In the genomic region with DNA sequence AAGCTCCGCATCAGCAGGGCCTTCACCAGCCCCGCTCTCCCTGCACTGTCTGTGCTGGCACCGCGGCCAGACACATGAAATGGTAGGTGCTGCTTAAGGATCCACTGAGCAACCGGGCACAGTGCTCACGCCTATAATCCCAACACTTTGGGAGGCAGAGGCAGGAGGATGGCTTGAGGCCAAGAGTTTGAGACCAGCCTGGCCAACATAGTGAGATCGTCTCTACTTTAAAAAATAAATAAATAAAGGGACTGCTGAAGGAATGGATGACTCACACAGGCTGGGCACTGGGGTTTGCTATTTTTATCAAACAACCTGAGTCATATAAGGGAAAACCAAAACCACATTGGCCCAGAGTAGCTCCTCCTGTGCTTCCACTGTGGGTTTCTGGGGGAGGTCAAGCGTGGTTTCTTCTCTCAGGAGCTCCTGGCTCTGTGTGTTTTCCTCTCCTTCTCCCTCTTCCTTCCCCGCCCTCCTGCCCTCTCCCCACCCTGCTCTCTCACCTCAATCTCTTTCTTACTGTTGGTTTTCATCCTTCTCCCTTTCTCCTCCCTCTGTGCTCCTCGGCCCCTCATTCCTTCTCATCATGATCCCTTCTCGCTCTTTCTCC, we compare ENCODE assay signal across 10 cellular contexts. TPM values are rescaled to one million over a fixed set of nuclear protein-coding genes. Genes with fewer than 3 reads are reported as not detected.
DNase-seq lines count a peak whose midpoint lies in the region; ATAC-seq and TF ChIP-seq lines count a peak whose summit lies in the region.
"Had no signal": no experiment of that assay in that cellular context is flagged by ENCODE, and none has a peak within 500 bp of the region (broad histone marks: within the 10 kb centered on the region; RNA-seq: fewer than 3 reads in every experiment).

No MANE protein-coding gene starts in this region.

- TF ChIP-seq CTCF in HFFc6 (IDR thresholded peaks at IDR 0.05) (no peak), activated B cell treated with CpG ODN at 0.5 μM for 24 hours (IDR thresholded peaks at IDR 0.05) (no peak), fibroblast of the aortic adventitia (IDR thresholded peaks at IDR 0.05; ENCODE audit: insufficient read depth, low read length) (no peak)

- peak overlapping the region; percentile 92 for H3K27ac Mint-ChIP-seq in HFFc6
- H3K27ac Mint-ChIP-seq in activated B cell treated with CpG ODN at 0.5 μM for 24 hours, result no peak overlapping the region

- CTCF ChIA-PET in activated B cell treated with CpG ODN at 0.5 μM for 24 hours (lab: Charles Lee), result no interaction called here

- H3K4me3 Mint-ChIP-seq in HFFc6, result peak overlapping the region; percentile 53
- no peak overlapping the region for H3K4me3 Mint-ChIP-seq in activated B cell treated with CpG ODN at 0.5 μM for 24 hours

- DNase-seq in AML-193 (lab: John Stamatoyannopoulos, UW) (peak; percentile 39 to 43), HFFc6 (peak; percentile 96), activated B cell treated with CpG ODN at 0.5 μM for 24 hours (no peak), fibroblast of the aortic adventitia (ENCODE audit: low read depth) (peak; percentile 98), NCI-H146 (lab: John Stamatoyannopoulos, UW) (no peak), NCI-H1417 treated with DMSO at 0.1 percent for 48 hours (lab: John Stamatoyannopoulos, UW) (no peak)
- peak; percentile 30 for DNase-seq in stimulated activated CD8-positive, alpha-beta memory T cell treated with anti-CD3 and anti-CD28 coated beads, Interleukin-12 subunit alpha, Interleukin-12 subunit beta, amount 100 ng/mL, for 1 hour (ENCODE audit: low read depth)

- H3K4me3 ChIP-seq in fibroblast of the aortic adventitia (ENCODE audit: low read depth, low read length), result peak overlapping the region; percentile 5
- H3K4me3 ChIP-seq: dorsolateral prefrontal cortex had no signal

- H3K4me1 Mint-ChIP-seq in HFFc6 (ENCODE audit: low read depth), result peaks cover 34% of the 10 kb centered on the region
- H3K4me1 Mint-ChIP-seq in activated B cell treated with CpG ODN at 0.5 μM for 24 hours, result peaks cover 3% of the 10 kb centered on the region

- H3K36me3 Mint-ChIP-seq in HFFc6 (ENCODE audit: low read depth) (peaks cover 33% of the 10 kb centered on the region), activated B cell treated with CpG ODN at 0.5 μM for 24 hours (ENCODE audit: low read depth) (peaks cover 82% of the 10 kb centered on the region)

- H3K9me3 Mint-ChIP-seq in HFFc6 (no peaks in the 10 kb centered on the region), activated B cell treated with CpG ODN at 0.5 μM for 24 hours (no peaks in the 10 kb centered on the region)

- H3K27me3 Mint-ChIP-seq in HFFc6 (ENCODE audit: insufficient read depth) (peaks cover 2% of the 10 kb centered on the region; the same call in 1 of the 2 replicates), activated B cell treated with CpG ODN at 0.5 μM for 24 hours (no peaks in the 10 kb centered on the region)

- POLR2A ChIA-PET in activated B cell treated with CpG ODN at 0.5 μM for 24 hours (lab: Charles Lee), result interaction anchor here (0.7 kb wide), 1 partner anchor 92 kb away, joined by 3 read pairs; no protein-coding TSS in a partner anchor

- intact Hi-C loops in activated B cell treated with CpG ODN at 0.5 μM for 24 hours (cut with micrococcal nuclease), result no loop called here

- ATAC-seq in activated B cell treated with CpG ODN at 0.5 μM for 24 hours (ENCODE audit: low read depth) (peak; percentile 50), GM19452 (IDR thresholded peaks at IDR 0.05; ENCODE audit: unreplicated experiment) (no peak)

RNA-seq across cellular contexts. Expression of gene VRK3, which starts 21.3 kb away (rescaled TPM):
- 10 to 100 TPM; 30.2 to 33.9 (median 32.7) TPM for total RNA-seq in HFFc6 (2021; fragmentation: NEBNext Ultra II Directional; extraction: Animal tissue kit (Norgen Biotek cat#: 25700))
- 71.1 and 82.6 TPM in 2 replicates for total RNA-seq in activated B cell treated with CpG ODN at 0.5 μM for 24 hours
- 17.3 and 30.6 TPM in 2 replicates for total RNA-seq in fibroblast of the aortic adventitia (ENCODE audit: low replicate concordance)

RNA-seq across cellular contexts. Expression of gene ZNF473, which starts 21.9 kb away (rescaled TPM):
- 1 to 10 TPM; 5.4 to 7.4 (median 6.6) TPM for total RNA-seq in HFFc6 (2021; fragmentation: NEBNext Ultra II Directional; extraction: Animal tissue kit (Norgen Biotek cat#: 25700))
- total RNA-seq in activated B cell treated with CpG ODN at 0.5 μM for 24 hours, result 10.5 and 14.2 TPM in 2 replicates
- 11.0 and 14.1 TPM in 2 replicates for total RNA-seq in fibroblast of the aortic adventitia (ENCODE audit: low replicate concordance)

RNA-seq across cellular contexts. Expression of gene SIGLEC11, which starts 42.9 kb away (rescaled TPM):
- total RNA-seq in HFFc6 (2021; fragmentation: NEBNext Ultra II Directional; extraction: Animal tissue kit (Norgen Biotek cat#: 25700)), result not detected
- total RNA-seq in activated B cell treated with CpG ODN at 0.5 μM for 24 hours (not detected in 2 replicates), fibroblast of the aortic adventitia (ENCODE audit: low replicate concordance) (not detected in 2 replicates)
- total RNA-seq: H1 had no signal

Comparison
In these comparisons a context has a peak if more than half of its experiments do, and no peak if none do; other contexts are left out.
1. DNase-seq: peak in AML-193 (2 of 2), HFFc6 (single experiment), fibroblast of the aortic adventitia (single experiment) and stimulated activated CD8-positive, alpha-beta memory T cell treated with anti-CD3 and anti-CD28 coated beads, Interleukin-12 subunit alpha, Interleukin-12 subunit beta, amount 100 ng/mL, for 1 hour (single experiment); none in activated B cell treated with CpG ODN at 0.5 μM for 24 hours (single experiment), NCI-H146 (single experiment) and NCI-H1417 treated with DMSO at 0.1 percent for 48 hours (single experiment).